18 cellular contexts compared by ENCODE assay signal in the genomic region with DNA sequence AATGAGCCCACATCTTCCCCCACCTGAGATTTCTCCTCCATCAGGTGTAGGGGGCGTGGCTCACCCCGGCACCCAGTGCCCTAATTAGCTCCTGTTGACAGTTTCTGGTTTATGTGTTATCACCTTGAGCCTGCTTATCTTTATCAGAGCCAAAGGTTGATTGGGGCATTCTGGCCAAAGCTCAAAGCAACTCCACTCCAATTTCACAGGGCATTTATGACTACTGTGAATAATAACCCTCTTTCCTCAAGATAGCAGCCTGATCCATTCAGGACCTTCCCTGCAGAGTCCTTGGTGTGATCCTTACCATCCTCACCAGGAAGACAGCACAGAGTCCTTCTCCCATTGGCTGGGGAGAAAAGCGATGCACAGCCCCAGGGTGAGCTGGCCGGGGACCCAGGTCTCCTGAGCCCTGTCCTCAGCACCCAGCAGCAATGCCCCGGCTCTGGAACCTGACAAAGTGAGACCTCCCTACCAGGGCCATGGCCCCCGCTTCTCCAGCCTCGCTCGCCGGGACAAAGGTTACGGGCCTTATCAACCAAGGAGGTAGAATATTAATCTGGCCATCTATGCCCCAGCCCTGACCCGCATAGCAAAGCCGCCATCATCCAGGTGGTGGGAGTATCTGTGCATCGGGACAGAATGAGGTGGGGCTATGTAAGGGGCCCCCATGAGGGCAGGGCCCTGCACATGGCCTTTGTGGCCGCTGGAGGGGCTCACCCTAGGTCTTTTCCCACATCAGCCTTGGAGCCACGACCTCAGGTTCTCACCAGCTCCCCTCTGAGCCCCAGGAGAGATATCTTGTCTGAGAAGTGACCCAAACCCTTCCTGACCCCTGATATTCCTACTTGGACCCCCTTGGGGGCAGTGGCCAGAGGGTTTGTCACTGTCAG.
DNase-seq lines count a peak whose midpoint lies in the region; ATAC-seq and TF ChIP-seq lines count a peak whose summit lies in the region.
"Had no signal": no experiment of that assay in that cellular context is flagged by ENCODE, and none has a peak within 500 bp of the region (broad histone marks: within the 10 kb centered on the region; RNA-seq: fewer than 3 reads in every experiment).

No MANE protein-coding gene starts in this region.

- H3K9me3 ChIP-seq in CD4-positive, CD25-positive, alpha-beta regulatory T cell (ENCODE audit: control insufficient read depth in 2 of 2, low read length in 2 of 2), result no peaks in the 10 kb centered on the region
- no peaks in the 10 kb centered on the region for H3K9me3 ChIP-seq in HUES48 (ENCODE audit: control insufficient read depth, insufficient read depth, low read length)
- H3K9me3 ChIP-seq in duodenal mucosa (ENCODE audit: control insufficient read depth in 1 of 2, low read length in 2 of 2), result no peaks in the 10 kb centered on the region

- intact Hi-C loops in natural killer cell (cut with micrococcal nuclease), result no loop called here

- peak overlapping the region; percentile 80 to 87 (median 86) for H3K27ac Mint-ChIP-seq in CD4-positive, CD25-positive, alpha-beta regulatory T cell
- peak overlapping the region; percentile 95 to 97 for H3K27ac Mint-ChIP-seq in natural killer cell
- H3K27ac Mint-ChIP-seq: activated T-cell treated with anti-CD3 and anti-CD28 coated beads, Interleukin-2, amount 50 U/mL, for 72 hours had no signal

- no peaks in the 10 kb centered on the region for H3K9me3 Mint-ChIP-seq in CD4-positive, CD25-positive, alpha-beta regulatory T cell
- H3K9me3 Mint-ChIP-seq in natural killer cell, result no peaks in the 10 kb centered on the region
- H3K9me3 Mint-ChIP-seq: activated T-cell treated with anti-CD3 and anti-CD28 coated beads, Interleukin-2, amount 50 U/mL, for 72 hours had no signal

- no peak for DNase-seq in CD4-positive, CD25-positive, alpha-beta regulatory T cell
- DNase-seq in natural killer cell, result no peak
- no peak for DNase-seq in NCI-H446 (lab: John Stamatoyannopoulos, UW)
- no peak for DNase-seq in NCI-H1436 (lab: John Stamatoyannopoulos, UW)
- DNase-seq in NCI-H774 (lab: John Stamatoyannopoulos, UW), result no peak
- DNase-seq: activated CD4-positive, alpha-beta T cell treated with anti-CD3 and anti-CD28 coated beads for 36 hours; activated T-cell treated with anti-CD3 and anti-CD28 coated beads, Interleukin-2, amount 50 U/mL, for 72 hours; foreskin keratinocyte; KBM-7; midbrain; NCI-H1694; NCI-H510A; stimulated activated CD4-positive, alpha-beta T cell treated with anti-CD3 and anti-CD28 coated beads, Interleukin-2, amount 100 ng/mL, for 48 hours; T-helper 9 cell had no signal

- no peaks in the 10 kb centered on the region for H3K27me3 ChIP-seq in CD4-positive, CD25-positive, alpha-beta regulatory T cell (ENCODE audit: control insufficient read depth, insufficient read depth, low read length)
- no peaks in the 10 kb centered on the region for H3K27me3 ChIP-seq in HUES48 (ENCODE audit: control insufficient read depth, insufficient read depth, low read length)
- no peaks in the 10 kb centered on the region for H3K27me3 ChIP-seq in duodenal mucosa (ENCODE audit: control insufficient read depth in 1 of 2, insufficient read depth in 2 of 2, low read length in 2 of 2)
- H3K27me3 ChIP-seq: foreskin keratinocyte had no signal

- TF ChIP-seq CTCF in natural killer cell (IDR thresholded peaks at IDR 0.05), result no peak

- H3K36me3 ChIP-seq in CD4-positive, CD25-positive, alpha-beta regulatory T cell (ENCODE audit: control insufficient read depth, insufficient read depth, low read length), result no peaks in the 10 kb centered on the region
- no peaks in the 10 kb centered on the region for H3K36me3 ChIP-seq in HUES48 (ENCODE audit: control insufficient read depth, insufficient read depth, low read length)
- no peaks in the 10 kb centered on the region for H3K36me3 ChIP-seq in duodenal mucosa (ENCODE audit: control insufficient read depth in 1 of 2, insufficient read depth in 2 of 2, low read length in 2 of 2)

- peak overlapping the region in 2 of 4 donors; percentile 7 to 50 for H3K4me3 Mint-ChIP-seq in CD4-positive, CD25-positive, alpha-beta regulatory T cell
- H3K4me3 Mint-ChIP-seq in natural killer cell, result peak overlapping the region; percentile 13
- H3K4me3 Mint-ChIP-seq: activated CD4-positive, alpha-beta T cell treated with anti-CD3 and anti-CD28 coated beads for 36 hours; activated T-cell treated with anti-CD3 and anti-CD28 coated beads, Interleukin-2, amount 50 U/mL, for 72 hours had no signal

- no peak overlapping the region for H3K4me3 ChIP-seq in CD4-positive, CD25-positive, alpha-beta regulatory T cell (ENCODE audit: low read depth, low read length)
- H3K4me3 ChIP-seq in HUES48 (ENCODE audit: low read depth, low read length) (no peak overlapping the region), duodenal mucosa (ENCODE audit: low read depth in 1 of 2, low read length in 2 of 2) (peak overlapping the region; percentile 32 to 33)

- no peak for ATAC-seq in CD4-positive, CD25-positive, alpha-beta regulatory T cell (ENCODE audit: low read depth in 2 of 2)
- ATAC-seq in natural killer cell (no peak), GM21423 (IDR thresholded peaks at IDR 0.05; ENCODE audit: unreplicated experiment) (no peak)
- ATAC-seq: activated CD4-positive, alpha-beta T cell treated with anti-CD3 and anti-CD28 coated beads for 36 hours; activated T-cell treated with anti-CD3 and anti-CD28 coated beads, Interleukin-2, amount 50 U/mL, for 72 hours; foreskin keratinocyte had no signal

- H3K4me1 Mint-ChIP-seq in CD4-positive, CD25-positive, alpha-beta regulatory T cell, result peaks cover 0 to 70% (median 36%) of the 10 kb centered on the region in 4 donors
- H3K4me1 Mint-ChIP-seq in natural killer cell, result peaks cover 34 to 45% of the 10 kb centered on the region in 2 donors

- H3K27ac ChIP-seq in CD4-positive, CD25-positive, alpha-beta regulatory T cell (ENCODE audit: insufficient read depth, low read length, poor library complexity, severe bottlenecking), result no peak overlapping the region
- H3K27ac ChIP-seq in HUES48 (ENCODE audit: low read depth, low read length), result peak overlapping the region; percentile 37
- H3K27ac ChIP-seq in duodenal mucosa (ENCODE audit: low read depth, low read length), result peak overlapping the region; percentile 85
- H3K27ac ChIP-seq: C4-2B, foreskin keratinocyte had no signal

- no peaks in the 10 kb centered on the region for H3K36me3 Mint-ChIP-seq in CD4-positive, CD25-positive, alpha-beta regulatory T cell
- H3K36me3 Mint-ChIP-seq in natural killer cell, result no peaks in the 10 kb centered on the region

- H3K9ac ChIP-seq in HUES48 (ENCODE audit: low read depth, low read length) (no peak overlapping the region), duodenal mucosa (ENCODE audit: low read depth in 1 of 2, low read length in 2 of 2) (peak overlapping the region; percentile 28 to 44)

- no peaks in the 10 kb centered on the region for H3K27me3 Mint-ChIP-seq in CD4-positive, CD25-positive, alpha-beta regulatory T cell
- no peaks in the 10 kb centered on the region for H3K27me3 Mint-ChIP-seq in natural killer cell (ENCODE audit: low read depth in 2 of 2)
- H3K27me3 Mint-ChIP-seq: activated CD4-positive, alpha-beta T cell treated with anti-CD3 and anti-CD28 coated beads for 36 hours had no signal

- H3K4me1 ChIP-seq in CD4-positive, CD25-positive, alpha-beta regulatory T cell (ENCODE audit: control insufficient read depth, insufficient read depth, low read length, poor library complexity, severe bottlenecking), result peaks cover 48% of the 10 kb centered on the region
- 0 out of 2 replicates have a peak, but pooled peaks cover 5% of the 10 kb centered on the region for H3K4me1 ChIP-seq in HUES48 (ENCODE audit: control insufficient read depth, insufficient read depth, low read length)
- H3K4me1 ChIP-seq in duodenal mucosa (ENCODE audit: control insufficient read depth in 1 of 2, insufficient read depth in 2 of 2, low read length in 2 of 2), result peaks cover 58 to 73% of the 10 kb centered on the region in 2 donors

Comparison
In these comparisons a context has a peak if more than half of its experiments do, and no peak if none do; other contexts are left out.
1. H3K4me3 ChIP-seq: peak in duodenal mucosa (2 of 2); none in CD4-positive, CD25-positive, alpha-beta regulatory T cell (single experiment) and HUES48 (single experiment).